In the genomic region with DNA sequence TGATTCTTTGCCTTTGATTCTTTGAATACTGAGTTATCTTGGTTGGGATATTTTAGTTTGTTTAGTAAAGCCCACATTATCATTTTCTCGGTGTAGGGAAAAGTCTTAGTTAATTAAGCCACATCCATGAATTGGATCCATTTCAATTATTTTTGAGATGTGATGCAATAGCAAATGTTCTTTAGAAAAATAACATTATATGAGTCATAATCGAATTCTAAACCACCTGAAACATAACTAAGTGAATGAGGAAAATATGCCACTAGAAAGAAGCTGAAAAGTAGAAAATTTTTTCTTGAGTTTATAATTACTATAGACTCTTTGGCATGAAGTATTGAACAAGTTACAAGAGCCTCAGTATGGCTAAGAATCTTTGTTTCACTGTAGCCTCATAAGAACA, we compare ENCODE assay signal across 21 cellular contexts. TPM values are rescaled to one million over a fixed set of nuclear protein-coding genes. Genes with fewer than 3 reads are reported as not detected.
"Had no signal": no experiment of that assay in that cellular context is flagged by ENCODE, and none has a peak within 500 bp of the region (broad histone marks: within the 10 kb centered on the region; RNA-seq: fewer than 3 reads in every experiment).

No MANE protein-coding gene starts in this region.

- H3K4me1 ChIP-seq: body of pancreas had no signal

- ATAC-seq: activated CD8-positive, alpha-beta T cell treated with anti-CD3 and anti-CD28 coated beads, Interleukin-2, amount 10 ng/mL, durations not matched to agents 7 days and 5 days; activated naive CD8-positive, alpha-beta T cell treated with anti-CD3 and anti-CD28 coated beads, Interleukin-2, amount 50 U/mL, for 24 hours; body of pancreas; mucosa of descending colon; naive thymus-derived CD8-positive, alpha-beta T cell; SK-N-SH treated with all-trans-retinoic acid at 6 μM for 48 hours; upper lobe of right lung; WTC11 had no signal

- H3K27me3 ChIP-seq: body of pancreas, dorsolateral prefrontal cortex, esophagus squamous epithelium, upper lobe of right lung had no signal

- DNase-seq: activated CD4-positive, alpha-beta T cell treated with anti-CD3 and anti-CD28 coated beads for 48 hours; activated CD8-positive, alpha-beta memory T cell treated with anti-CD3 and anti-CD28 coated beads, Interleukin-2, amount 50 U/mL, for 48 hours; activated CD8-positive, alpha-beta T cell treated with anti-CD3 and anti-CD28 coated beads, Interleukin-2, amount 10 ng/mL, durations not matched to agents 7 days and 5 days; activated naive CD4-positive, alpha-beta T cell; activated naive CD8-positive, alpha-beta T cell treated with anti-CD3 and anti-CD28 coated beads, Interleukin-2, amount 50 U/mL, for 24 hours; body of pancreas; dorsolateral prefrontal cortex; esophagus squamous epithelium; hypothalamus; mucosa of descending colon; naive thymus-derived CD8-positive, alpha-beta T cell; nucleus accumbens; stimulated activated CD4-positive, alpha-beta T cell treated with anti-CD3 and anti-CD28 coated beads, Interleukin-15, amount 100 ng/mL, for 24 hours; stimulated activated CD4-positive, alpha-beta T cell treated with anti-CD3 and anti-CD28 coated beads, Interleukin-4, amount 100 ng/mL, for 24 hours; upper lobe of right lung had no signal

- H3K36me3 ChIP-seq: esophagus squamous epithelium, upper lobe of right lung had no signal

- H3K27ac ChIP-seq: body of pancreas, dorsolateral prefrontal cortex, esophagus squamous epithelium, upper lobe of right lung had no signal

- H3K4me3 ChIP-seq: body of pancreas, dorsolateral prefrontal cortex, esophagus squamous epithelium, mucosa of descending colon, upper lobe of right lung had no signal

- H3K9me3 ChIP-seq: body of pancreas, esophagus squamous epithelium, mucosa of descending colon, upper lobe of right lung had no signal

RNA-seq across cellular contexts. Expression of a gene that starts 17.5 kb away (rescaled TPM):
- total RNA-seq: activated CD8-positive, alpha-beta T cell treated with anti-CD3 and anti-CD28 coated beads, Interleukin-2, amount 10 ng/mL, durations not matched to agents 7 days and 5 days; activated T-helper 1 cell treated with anti-CD3 and anti-CD28 coated beads, Interleukin-12 subunit alpha, Interleukin-12 subunit beta, Interleukin-2, Interleukin-4 antibody, amounts not matched to agents 30 ng/mL and 10 ng/mL and 1 ng/mL, durations not matched to agents 14 hours and 24 hours and 36 hours; body of pancreas; chondrocyte; esophagus squamous epithelium; naive thymus-derived CD8-positive, alpha-beta T cell; pulmonary artery endothelial cell; T-helper 1 cell treated with Interleukin-12 subunit alpha and Interleukin-12 subunit beta and Interleukin-4 antibody, amounts not matched to agents 30 ng/mL and 1 ng/mL, for 36 hours; upper lobe of right lung had no signal

RNA-seq across cellular contexts. Expression of a gene that starts 36.8 kb away (rescaled TPM):
- total RNA-seq: activated CD8-positive, alpha-beta T cell treated with anti-CD3 and anti-CD28 coated beads, Interleukin-2, amount 10 ng/mL, durations not matched to agents 7 days and 5 days; activated T-helper 1 cell treated with anti-CD3 and anti-CD28 coated beads, Interleukin-12 subunit alpha, Interleukin-12 subunit beta, Interleukin-2, Interleukin-4 antibody, amounts not matched to agents 30 ng/mL and 10 ng/mL and 1 ng/mL, durations not matched to agents 14 hours and 24 hours and 36 hours; body of pancreas; chondrocyte; mucosa of descending colon; naive thymus-derived CD8-positive, alpha-beta T cell; pulmonary artery endothelial cell; T-helper 1 cell treated with Interleukin-12 subunit alpha and Interleukin-12 subunit beta and Interleukin-4 antibody, amounts not matched to agents 30 ng/mL and 1 ng/mL, for 36 hours; upper lobe of right lung; WTC11 had no signal
